In genomic region chr20:50274570-50275430, GRCh38 we compare ENCODE assay signal across 1 cellular context.
A peak's percentile ranks its signal among the peaks of the same experiment; 100 is the strongest.
TF ChIP-seq lines count a peak whose summit lies in the region.

No MANE protein-coding gene starts in this region.

TF ChIP-seq in HepG2, 621 proteins besides CTCF, POLR2A, EP300 and RAD21 (continued from another document and continues in another):
- TF ChIP-seq, protein P1, sequence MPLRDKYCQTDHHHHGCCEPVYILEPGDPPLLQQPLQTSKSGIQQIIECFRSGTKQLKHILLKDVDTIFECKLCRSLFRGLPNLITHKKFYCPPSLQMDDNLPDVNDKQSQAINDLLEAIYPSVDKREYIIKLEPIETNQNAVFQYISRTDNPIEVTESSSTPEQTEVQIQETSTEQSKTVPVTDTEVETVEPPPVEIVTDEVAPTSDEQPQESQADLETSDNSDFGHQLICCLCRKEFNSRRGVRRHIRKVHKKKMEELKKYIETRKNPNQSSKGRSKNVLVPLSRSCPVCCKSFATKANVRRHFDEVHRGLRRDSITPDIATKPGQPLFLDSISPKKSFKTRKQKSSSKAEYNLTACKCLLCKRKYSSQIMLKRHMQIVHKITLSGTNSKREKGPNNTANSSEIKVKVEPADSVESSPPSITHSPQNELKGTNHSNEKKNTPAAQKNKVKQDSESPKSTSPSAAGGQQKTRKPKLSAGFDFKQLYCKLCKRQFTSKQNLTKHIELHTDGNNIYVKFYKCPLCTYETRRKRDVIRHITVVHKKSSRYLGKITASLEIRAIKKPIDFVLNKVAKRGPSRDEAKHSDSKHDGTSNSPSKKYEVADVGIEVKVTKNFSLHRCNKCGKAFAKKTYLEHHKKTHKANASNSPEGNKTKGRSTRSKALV (CRISPR knock-in tag; IDR thresholded peaks at IDR 0.05) = no peak; the same call in 1 of the 2 replicates
- TF ChIP-seq GPN1 (CRISPR knock-in tag; IDR thresholded peaks at IDR 0.05; ENCODE audit: borderline replicate concordance) (no peak), RFXANK (CRISPR knock-in tag; IDR thresholded peaks at IDR 0.05) (0 out of 2 replicates have a peak, but pooled peaks have one; percentile 84), ZNF282 (IDR thresholded peaks at IDR 0.05; ENCODE audit: partially characterized antibody) (no peak), TEAD2 (CRISPR knock-in tag; IDR thresholded peaks at IDR 0.05) (no peak), ZNF543 (CRISPR knock-in tag; IDR thresholded peaks at IDR 0.05) (peak; percentile 94), ZNF792 (CRISPR knock-in tag; IDR thresholded peaks at IDR 0.05) (peak; percentile 91), TRIM22 (IDR thresholded peaks at IDR 0.05) (no peak), AFF4 (CRISPR knock-in tag; IDR thresholded peaks at IDR 0.05) (0 out of 2 replicates have a peak, but pooled peaks have one; percentile 69), NR2F2 (IDR thresholded peaks at IDR 0.05; ENCODE audit: borderline replicate concordance, low read depth) (0 out of 2 replicates have a peak, but pooled peaks have one; percentile 31), TMF1 (CRISPR knock-in tag; IDR thresholded peaks at IDR 0.05; ENCODE audit: low read depth) (no peak), EED (CRISPR knock-in tag; IDR thresholded peaks at IDR 0.05) (peak; percentile 76; the same call in 1 of the 2 replicates), SYNCRIP (IDR thresholded peaks at IDR 0.05; ENCODE audit: insufficient read depth, low read depth, low read length) (no peak), JARID2 (CRISPR knock-in tag; IDR thresholded peaks at IDR 0.05; ENCODE audit: insufficient replicate concordance) (no peak), PHF8 (CRISPR knock-in tag; IDR thresholded peaks at IDR 0.05) (peak; percentile 51; the same call in 1 of the 2 replicates), FOXC1 (CRISPR knock-in tag; IDR thresholded peaks at IDR 0.05; ENCODE audit: borderline replicate concordance) (peak; percentile 75; the same call in 1 of the 2 replicates), MAF1 (CRISPR knock-in tag; IDR thresholded peaks at IDR 0.05; ENCODE audit: borderline replicate concordance) (0 out of 2 replicates have a peak, but pooled peaks have one; percentile 18), KDM3A (CRISPR knock-in tag; IDR thresholded peaks at IDR 0.05; ENCODE audit: low read depth) (peak; percentile 99), NCOA5 (CRISPR knock-in tag; IDR thresholded peaks at IDR 0.05) (no peak), ZNF547 (CRISPR knock-in tag; IDR thresholded peaks at IDR 0.05) (peak; percentile 90), ZIK1 (CRISPR knock-in tag; IDR thresholded peaks at IDR 0.05; ENCODE audit: borderline replicate concordance, low read depth) (peak; percentile 85; the same call in 1 of the 2 replicates), ZNF703 (CRISPR knock-in tag; IDR thresholded peaks at IDR 0.05; ENCODE audit: borderline replicate concordance) (no peak), ZNF850 (CRISPR knock-in tag; conservative IDR thresholded peaks at IDR 0.05) (peak; percentile 86; the same call in 1 of the 2 replicates), MYC (CRISPR knock-in tag; IDR thresholded peaks at IDR 0.05; ENCODE audit: borderline replicate concordance) (peak; percentile 95; the same call in 1 of the 2 replicates), BRD4 (CRISPR knock-in tag; IDR thresholded peaks at IDR 0.05) (peak; percentile 94), ZNF205 (CRISPR knock-in tag; IDR thresholded peaks at IDR 0.05) (peak; percentile 92; the same call in 1 of the 2 replicates), GLI4 (CRISPR knock-in tag; IDR thresholded peaks at IDR 0.05; ENCODE audit: borderline replicate concordance) (0 out of 2 replicates have a peak, but pooled peaks have one; percentile 50), KLF9 (CRISPR knock-in tag; IDR thresholded peaks at IDR 0.05; ENCODE audit: low read depth) (peak; percentile 85; the same call in 1 of the 2 replicates), LRRFIP1 (CRISPR knock-in tag; conservative IDR thresholded peaks at IDR 0.05) (no peak), MAFG (CRISPR knock-in tag; IDR thresholded peaks at IDR 0.05) (no peak), ZNF570 (CRISPR knock-in tag; IDR thresholded peaks at IDR 0.05; ENCODE audit: borderline replicate concordance) (no peak), ZNF720 (CRISPR knock-in tag; IDR thresholded peaks at IDR 0.05) (no peak), ELF3 (CRISPR knock-in tag; IDR thresholded peaks at IDR 0.05) (peak; percentile 99)
- TF ChIP-seq, protein P2, sequence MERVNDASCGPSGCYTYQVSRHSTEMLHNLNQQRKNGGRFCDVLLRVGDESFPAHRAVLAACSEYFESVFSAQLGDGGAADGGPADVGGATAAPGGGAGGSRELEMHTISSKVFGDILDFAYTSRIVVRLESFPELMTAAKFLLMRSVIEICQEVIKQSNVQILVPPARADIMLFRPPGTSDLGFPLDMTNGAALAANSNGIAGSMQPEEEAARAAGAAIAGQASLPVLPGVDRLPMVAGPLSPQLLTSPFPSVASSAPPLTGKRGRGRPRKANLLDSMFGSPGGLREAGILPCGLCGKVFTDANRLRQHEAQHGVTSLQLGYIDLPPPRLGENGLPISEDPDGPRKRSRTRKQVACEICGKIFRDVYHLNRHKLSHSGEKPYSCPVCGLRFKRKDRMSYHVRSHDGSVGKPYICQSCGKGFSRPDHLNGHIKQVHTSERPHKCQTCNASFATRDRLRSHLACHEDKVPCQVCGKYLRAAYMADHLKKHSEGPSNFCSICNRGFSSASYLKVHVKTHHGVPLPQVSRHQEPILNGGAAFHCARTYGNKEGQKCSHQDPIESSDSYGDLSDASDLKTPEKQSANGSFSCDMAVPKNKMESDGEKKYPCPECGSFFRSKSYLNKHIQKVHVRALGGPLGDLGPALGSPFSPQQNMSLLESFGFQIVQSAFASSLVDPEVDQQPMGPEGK (CRISPR knock-in tag; IDR thresholded peaks at IDR 0.05) = peak; percentile 99
- TF ChIP-seq, protein P3, sequence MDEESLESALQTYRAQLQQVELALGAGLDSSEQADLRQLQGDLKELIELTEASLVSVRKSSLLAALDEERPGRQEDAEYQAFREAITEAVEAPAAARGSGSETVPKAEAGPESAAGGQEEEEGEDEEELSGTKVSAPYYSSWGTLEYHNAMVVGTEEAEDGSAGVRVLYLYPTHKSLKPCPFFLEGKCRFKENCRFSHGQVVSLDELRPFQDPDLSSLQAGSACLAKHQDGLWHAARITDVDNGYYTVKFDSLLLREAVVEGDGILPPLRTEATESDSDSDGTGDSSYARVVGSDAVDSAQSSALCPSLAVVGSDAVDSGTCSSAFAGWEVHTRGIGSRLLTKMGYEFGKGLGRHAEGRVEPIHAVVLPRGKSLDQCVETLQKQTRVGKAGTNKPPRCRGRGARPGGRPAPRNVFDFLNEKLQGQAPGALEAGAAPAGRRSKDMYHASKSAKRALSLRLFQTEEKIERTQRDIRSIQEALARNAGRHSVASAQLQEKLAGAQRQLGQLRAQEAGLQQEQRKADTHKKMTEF (CRISPR knock-in tag; IDR thresholded peaks at IDR 0.05) = peak; percentile 93
- TF ChIP-seq, protein P4, sequence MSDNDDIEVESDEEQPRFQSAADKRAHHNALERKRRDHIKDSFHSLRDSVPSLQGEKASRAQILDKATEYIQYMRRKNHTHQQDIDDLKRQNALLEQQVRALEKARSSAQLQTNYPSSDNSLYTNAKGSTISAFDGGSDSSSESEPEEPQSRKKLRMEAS (IDR thresholded peaks at IDR 0.05) = peak; percentile 92
- TF ChIP-seq, protein P5, sequence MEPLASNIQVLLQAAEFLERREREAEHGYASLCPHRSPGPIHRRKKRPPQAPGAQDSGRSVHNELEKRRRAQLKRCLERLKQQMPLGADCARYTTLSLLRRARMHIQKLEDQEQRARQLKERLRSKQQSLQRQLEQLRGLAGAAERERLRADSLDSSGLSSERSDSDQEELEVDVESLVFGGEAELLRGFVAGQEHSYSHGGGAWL (CRISPR knock-in tag; IDR thresholded peaks at IDR 0.05) = peak; percentile 88
- TF ChIP-seq, protein P6, sequence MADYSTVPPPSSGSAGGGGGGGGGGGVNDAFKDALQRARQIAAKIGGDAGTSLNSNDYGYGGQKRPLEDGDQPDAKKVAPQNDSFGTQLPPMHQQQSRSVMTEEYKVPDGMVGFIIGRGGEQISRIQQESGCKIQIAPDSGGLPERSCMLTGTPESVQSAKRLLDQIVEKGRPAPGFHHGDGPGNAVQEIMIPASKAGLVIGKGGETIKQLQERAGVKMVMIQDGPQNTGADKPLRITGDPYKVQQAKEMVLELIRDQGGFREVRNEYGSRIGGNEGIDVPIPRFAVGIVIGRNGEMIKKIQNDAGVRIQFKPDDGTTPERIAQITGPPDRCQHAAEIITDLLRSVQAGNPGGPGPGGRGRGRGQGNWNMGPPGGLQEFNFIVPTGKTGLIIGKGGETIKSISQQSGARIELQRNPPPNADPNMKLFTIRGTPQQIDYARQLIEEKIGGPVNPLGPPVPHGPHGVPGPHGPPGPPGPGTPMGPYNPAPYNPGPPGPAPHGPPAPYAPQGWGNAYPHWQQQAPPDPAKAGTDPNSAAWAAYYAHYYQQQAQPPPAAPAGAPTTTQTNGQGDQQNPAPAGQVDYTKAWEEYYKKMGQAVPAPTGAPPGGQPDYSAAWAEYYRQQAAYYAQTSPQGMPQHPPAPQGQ (CRISPR knock-in tag; IDR thresholded peaks at IDR 0.05; ENCODE audit: borderline replicate concordance) = peak; percentile 97; the same call in 1 of the 2 replicates
- TF ChIP-seq, protein P7, sequence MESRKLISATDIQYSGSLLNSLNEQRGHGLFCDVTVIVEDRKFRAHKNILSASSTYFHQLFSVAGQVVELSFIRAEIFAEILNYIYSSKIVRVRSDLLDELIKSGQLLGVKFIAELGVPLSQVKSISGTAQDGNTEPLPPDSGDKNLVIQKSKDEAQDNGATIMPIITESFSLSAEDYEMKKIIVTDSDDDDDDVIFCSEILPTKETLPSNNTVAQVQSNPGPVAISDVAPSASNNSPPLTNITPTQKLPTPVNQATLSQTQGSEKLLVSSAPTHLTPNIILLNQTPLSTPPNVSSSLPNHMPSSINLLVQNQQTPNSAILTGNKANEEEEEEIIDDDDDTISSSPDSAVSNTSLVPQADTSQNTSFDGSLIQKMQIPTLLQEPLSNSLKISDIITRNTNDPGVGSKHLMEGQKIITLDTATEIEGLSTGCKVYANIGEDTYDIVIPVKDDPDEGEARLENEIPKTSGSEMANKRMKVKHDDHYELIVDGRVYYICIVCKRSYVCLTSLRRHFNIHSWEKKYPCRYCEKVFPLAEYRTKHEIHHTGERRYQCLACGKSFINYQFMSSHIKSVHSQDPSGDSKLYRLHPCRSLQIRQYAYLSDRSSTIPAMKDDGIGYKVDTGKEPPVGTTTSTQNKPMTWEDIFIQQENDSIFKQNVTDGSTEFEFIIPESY (CRISPR knock-in tag; IDR thresholded peaks at IDR 0.05) = peak; percentile 91
- TF ChIP-seq, protein P8, sequence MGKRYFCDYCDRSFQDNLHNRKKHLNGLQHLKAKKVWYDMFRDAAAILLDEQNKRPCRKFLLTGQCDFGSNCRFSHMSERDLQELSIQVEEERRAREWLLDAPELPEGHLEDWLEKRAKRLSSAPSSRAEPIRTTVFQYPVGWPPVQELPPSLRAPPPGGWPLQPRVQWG (CRISPR knock-in tag; IDR thresholded peaks at IDR 0.05; ENCODE audit: borderline replicate concordance, low read depth) = no peak
